In genomic region chr7:75650062-75650461, GRCh38 we compare ENCODE assay signal across 13 cellular contexts.
A peak's percentile ranks its signal among the peaks of the same experiment; 100 is the strongest.
DNase-seq lines count a peak whose midpoint lies in the region; ATAC-seq and TF ChIP-seq lines count a peak whose summit lies in the region.
"Had no signal": no experiment of that assay in that cellular context is flagged by ENCODE, and none has a peak within 500 bp of the region (broad histone marks: within the 10 kb centered on the region; RNA-seq: fewer than 3 reads in every experiment).

No MANE protein-coding gene starts in this region.

- H3K4me3 ChIP-seq in Panc1 (ENCODE audit: low read depth in 2 of 2, low read length in 2 of 2) (no peak overlapping the region), left ventricle myocardium inferior (no peak overlapping the region), parathyroid adenoma (ENCODE audit: low read depth, low read length) (no peak overlapping the region)

- DNase-seq in DMS79 (lab: John Stamatoyannopoulos, UW) = peak; percentile 62
- no peak for DNase-seq in Panc1 (ENCODE audit: low read depth, low spot score)
- DNase-seq in left ventricle myocardium inferior = no peak
- no peak for DNase-seq in SHP77 treated with DMSO at 0.1 percent for 48 hours (lab: John Stamatoyannopoulos, UW)
- no peak for DNase-seq in AG20443 (ENCODE audit: low spot score)
- DNase-seq in NCI-H187 treated with DMSO at 0.1 percent for 48 hours (lab: John Stamatoyannopoulos, UW) = no peak
- DNase-seq: activated T-cell treated with anti-CD3 and anti-CD28 coated beads, Interleukin-2, amount 50 U/mL, for 72 hours; central memory CD4-positive, alpha-beta T cell; NK-92 treated with Interleukin-12 subunit alpha and Interleukin-12 subunit beta, amount 100 ng/mL, for 24 hours had no signal

- H3K36me3 ChIP-seq in Panc1 (ENCODE audit: control insufficient read depth, insufficient read depth, low read length) (no peaks in the 10 kb centered on the region), left ventricle myocardium inferior (no peaks in the 10 kb centered on the region), parathyroid adenoma (ENCODE audit: control insufficient read depth, insufficient read depth, low read length) (no peaks in the 10 kb centered on the region)
- H3K36me3 ChIP-seq: neutrophil had no signal

- intact Hi-C loops in Panc1 (cut with micrococcal nuclease; ENCODE audit: unreplicated experiment) = no loop called here
- intact Hi-C loops in left ventricle myocardium inferior (cut with micrococcal nuclease) = no loop called here

- peaks cover 25% of the 10 kb centered on the region for H3K4me1 ChIP-seq in Panc1 (ENCODE audit: control insufficient read depth, insufficient read depth, low read length)
- H3K4me1 ChIP-seq in left ventricle myocardium inferior = peaks cover 24% of the 10 kb centered on the region
- H3K4me1 ChIP-seq in parathyroid adenoma = peaks cover 7% of the 10 kb centered on the region

- H3K9me3 ChIP-seq in Panc1 (ENCODE audit: control insufficient read depth, insufficient read depth, low read depth, low read length) (no peaks in the 10 kb centered on the region), left ventricle myocardium inferior (replicated peaks) (no peaks in the 10 kb centered on the region), parathyroid adenoma (ENCODE audit: control insufficient read depth, low read length) (no peaks in the 10 kb centered on the region)
- H3K9me3 ChIP-seq: neutrophil had no signal

- no peak overlapping the region for H3K9ac ChIP-seq in parathyroid adenoma

- H3K4me2 ChIP-seq in parathyroid adenoma (ENCODE audit: low read length) = no peak overlapping the region

- peak overlapping the region; percentile 68 for H2AFZ ChIP-seq in parathyroid adenoma

- no peaks in the 10 kb centered on the region for H3K79me2 ChIP-seq in parathyroid adenoma

- H3K27ac ChIP-seq in Panc1 (ENCODE audit: low read length) (peak overlapping the region; percentile 82), left ventricle myocardium inferior (replicated peaks) (peak overlapping the region; percentile 55), parathyroid adenoma (peak overlapping the region; percentile 21)
- H3K27ac ChIP-seq: C4-2B, neutrophil had no signal

- in situ Hi-C loops in Panc1 (cut with HindIII; ENCODE audit: low pct_unique_long_range_greater_than_20kb, low sequenced_read_pairs) = no loop called here

- POLR2A ChIA-PET in Panc1 (lab: Charles Lee) = no interaction called here

- TF ChIP-seq CTCF in Panc1 (IDR thresholded peaks at IDR 0.05) = no peak
- TF ChIP-seq CTCF in left ventricle myocardium inferior (IDR thresholded peaks at IDR 0.05; ENCODE audit: borderline replicate concordance) = no peak
- TF ChIP-seq CTCF in parathyroid adenoma (IDR thresholded peaks at IDR 0.05) = no peak

- CTCF ChIA-PET in Panc1 (lab: Charles Lee) = interaction anchor here (0.9 kb wide), 1 partner anchor 89 kb away, joined by 3 read pairs; the partner anchor contains the start of gene HIP1

- peak; percentile 83 for ATAC-seq in Panc1
- no peak for ATAC-seq in GM21786 (IDR thresholded peaks at IDR 0.05; ENCODE audit: unreplicated experiment)
- ATAC-seq: activated T-cell treated with anti-CD3 and anti-CD28 coated beads, Interleukin-2, amount 50 U/mL, for 72 hours had no signal

- BruUV-seq in Panc1 (replicated peaks; lab: Mats Ljungman, UMichigan) = no TSS peak

- no peaks in the 10 kb centered on the region for H3K27me3 ChIP-seq in Panc1 (ENCODE audit: control insufficient read depth, insufficient read depth, low read length)
- H3K27me3 ChIP-seq in left ventricle myocardium inferior (ENCODE audit: low read depth) = no peaks in the 10 kb centered on the region
- H3K27me3 ChIP-seq in parathyroid adenoma (ENCODE audit: control insufficient read depth, insufficient read depth, low read length) = no peaks in the 10 kb centered on the region

Comparison
In these comparisons a context has a peak if more than half of its experiments do, and no peak if none do; other contexts are left out.
1. H3K27ac ChIP-seq: peak in every context shown above with its lines; median percentile 82 in Panc1; 55 in left ventricle myocardium inferior; 21 in parathyroid adenoma.